ENCODE assay signal across 14 cellular contexts in genomic region chr20:9112541-9113515, GRCh38. TPM values are rescaled to one million over a fixed set of nuclear protein-coding genes. Genes with fewer than 3 reads are reported as not detected.
DNase-seq lines count a peak whose midpoint lies in the region; ATAC-seq and TF ChIP-seq lines count a peak whose summit lies in the region.
"Had no signal": no experiment of that assay in that cellular context is flagged by ENCODE, and none has a peak within 500 bp of the region (broad histone marks: within the 10 kb centered on the region; RNA-seq: fewer than 3 reads in every experiment).

No MANE protein-coding gene starts in this region.

- WGBS in SK-N-SH (ENCODE audit: low lambda C conversion rate): 72% methylated on average over 6 of the region's 6 CpGs

- no peaks in the 10 kb centered on the region for H3K9me2 ChIP-seq in SK-N-SH

- H3K27ac Mint-ChIP-seq in progenitor cell of endocrine pancreas (no peak overlapping the region), Calu3 (ENCODE audit: unreplicated experiment) (no peak overlapping the region)
- H3K27ac Mint-ChIP-seq: activated CD8-positive, alpha-beta T cell treated with anti-CD3 and anti-CD28 coated beads, Interleukin-2, amount 10 ng/mL, durations not matched to agents 7 days and 5 days; activated naive CD8-positive, alpha-beta T cell treated with anti-CD3 and anti-CD28 coated beads, Interleukin-2, amount 10 ng/mL, durations not matched to agents 7 days and 5 days; CD4-positive, alpha-beta memory T cell had no signal

- in situ Hi-C loops in GM13976 (cut with MboI; ENCODE audit: low sequenced_read_pairs, unreplicated experiment): no loop called here

- H3K4me3 Mint-ChIP-seq in progenitor cell of endocrine pancreas (ENCODE audit: low read depth): no peak overlapping the region
- no peak overlapping the region for H3K4me3 Mint-ChIP-seq in Calu3 (ENCODE audit: low read depth, unreplicated experiment)
- H3K4me3 Mint-ChIP-seq: activated CD8-positive, alpha-beta T cell treated with anti-CD3 and anti-CD28 coated beads, Interleukin-2, amount 10 ng/mL, durations not matched to agents 7 days and 5 days; activated naive CD8-positive, alpha-beta T cell treated with anti-CD3 and anti-CD28 coated beads, Interleukin-2, amount 10 ng/mL, durations not matched to agents 7 days and 5 days; CD4-positive, alpha-beta memory T cell had no signal

- no peak overlapping the region for H2AFZ ChIP-seq in SK-N-SH (ENCODE audit: low read depth)

- no peaks in the 10 kb centered on the region for H3K36me3 ChIP-seq in SK-N-SH (replicated peaks in 1 of 2; ENCODE audit: control insufficient read depth in 1 of 2, insufficient read depth in 2 of 2, low read length in 1 of 2)

- no peak overlapping the region for H3K9ac ChIP-seq in SK-N-SH

- peak overlapping the region in 1 of 2 experiments; percentile 28; a peak in 1 of 4 replicates for H3K27ac ChIP-seq in SK-N-SH (ENCODE audit: low read depth in 2 of 2, low read length in 1 of 2)

- no peak overlapping the region for H3K4me2 ChIP-seq in SK-N-SH

- POLR2A ChIA-PET in SK-N-SH (lab: Yijun Ruan, JAX): no interaction called here

- H3K27me3 Mint-ChIP-seq in progenitor cell of endocrine pancreas (no peaks in the 10 kb centered on the region), Calu3 (ENCODE audit: unreplicated experiment) (no peaks in the 10 kb centered on the region)
- H3K27me3 Mint-ChIP-seq: activated naive CD8-positive, alpha-beta T cell treated with anti-CD3 and anti-CD28 coated beads, Interleukin-2, amount 10 ng/mL, durations not matched to agents 7 days and 5 days; CD4-positive, alpha-beta memory T cell had no signal

- no peaks in the 10 kb centered on the region for H3K79me2 ChIP-seq in SK-N-SH (ENCODE audit: insufficient read depth)

- DNase-seq in EL (peak; percentile 78), SK-N-SH (no peak), fibroblast of pulmonary artery (ENCODE audit: low read depth) (peak; percentile 86), omental fat pad (ENCODE audit: low spot score) (no peak), progenitor cell of endocrine pancreas (ENCODE audit: low spot score, unreplicated experiment) (no peak), Calu3 (no peak), GM13976 (ENCODE audit: low spot score) (no peak)
- no peak for DNase-seq in activated naive CD4-positive, alpha-beta T cell treated with Interleukin-2 at 50 U/mL for 16 hours
- DNase-seq: activated CD8-positive, alpha-beta T cell treated with anti-CD3 and anti-CD28 coated beads, Interleukin-2, amount 10 ng/mL, durations not matched to agents 7 days and 5 days; activated naive CD8-positive, alpha-beta T cell treated with anti-CD3 and anti-CD28 coated beads, Interleukin-2, amount 10 ng/mL, durations not matched to agents 7 days and 5 days; CD4-positive, alpha-beta memory T cell; NCI-H510A; nucleus accumbens; stimulated activated CD4-positive, alpha-beta T cell treated with anti-CD3 and anti-CD28 coated beads, Interleukin-4, amount 100 ng/mL, for 1 hour had no signal

- no peaks in the 10 kb centered on the region for H3K36me3 Mint-ChIP-seq in progenitor cell of endocrine pancreas (ENCODE audit: insufficient read depth)
- H3K36me3 Mint-ChIP-seq in Calu3 (ENCODE audit: insufficient read depth, unreplicated experiment): no peaks in the 10 kb centered on the region
- H3K36me3 Mint-ChIP-seq: activated naive CD8-positive, alpha-beta T cell treated with anti-CD3 and anti-CD28 coated beads, Interleukin-2, amount 10 ng/mL, durations not matched to agents 7 days and 5 days; CD4-positive, alpha-beta memory T cell had no signal

- H3K9me3 ChIP-seq in SK-N-SH: no peaks in the 10 kb centered on the region

- no peaks in the 10 kb centered on the region for H3K4me1 Mint-ChIP-seq in progenitor cell of endocrine pancreas (ENCODE audit: low read depth)
- no peaks in the 10 kb centered on the region for H3K4me1 Mint-ChIP-seq in Calu3 (ENCODE audit: low read depth, unreplicated experiment)
- H3K4me1 Mint-ChIP-seq: activated naive CD8-positive, alpha-beta T cell treated with anti-CD3 and anti-CD28 coated beads, Interleukin-2, amount 10 ng/mL, durations not matched to agents 7 days and 5 days; CD4-positive, alpha-beta memory T cell had no signal

- intact Hi-C loops in Calu3 (cut with micrococcal nuclease; ENCODE audit: unreplicated experiment): no loop called here

- H3F3A ChIP-seq in SK-N-SH (replicated peaks; ENCODE audit: insufficient read depth): peaks cover 5% of the 10 kb centered on the region

- TF ChIP-seq RAD21 in SK-N-SH (IDR thresholded peaks at IDR 0.05; ENCODE audit: low read length): no peak

- TF ChIP-seq CTCF in SK-N-SH (IDR thresholded peaks at IDR 0.05) (no peak), fibroblast of pulmonary artery (IDR thresholded peaks at IDR 0.05; ENCODE audit: low read length, missing control alignments) (no peak), omental fat pad (IDR thresholded peaks at IDR 0.05) (no peak), progenitor cell of endocrine pancreas (IDR thresholded peaks at IDR 0.05; ENCODE audit: unreplicated experiment) (no peak), Calu3 (IDR thresholded peaks at IDR 0.05; ENCODE audit: unreplicated experiment) (no peak), GM13976 (IDR thresholded peaks at IDR 0.05; ENCODE audit: borderline replicate concordance, control extremely low read depth, extremely low read depth, insufficient read depth, missing control alignments) (no peak)

- H3K4me3 ChIP-seq in SK-N-SH (ENCODE audit: low read depth in 2 of 2, low read length in 1 of 2) (no peak overlapping the region), fibroblast of pulmonary artery (replicated peaks; ENCODE audit: low read depth, low read length) (no peak overlapping the region)

- H3K4me1 ChIP-seq in SK-N-SH (ENCODE audit: control insufficient read depth in 1 of 2, insufficient read depth in 2 of 2, low read depth in 1 of 2, low read length in 1 of 2): peaks cover 7 to 9% of the 10 kb centered on the region in 2 experiments

- no peaks in the 10 kb centered on the region for H4K20me1 ChIP-seq in SK-N-SH (ENCODE audit: insufficient read depth)

- no peak for TF ChIP-seq EP300 in SK-N-SH (IDR thresholded peaks at IDR 0.05; ENCODE audit: borderline replicate concordance in 1 of 2, low read depth in 1 of 2, low read length in 1 of 2)

- no peaks in the 10 kb centered on the region for H3K9me3 Mint-ChIP-seq in progenitor cell of endocrine pancreas (ENCODE audit: low read depth)
- no peaks in the 10 kb centered on the region for H3K9me3 Mint-ChIP-seq in Calu3 (ENCODE audit: low read depth, unreplicated experiment)
- H3K9me3 Mint-ChIP-seq: activated naive CD8-positive, alpha-beta T cell treated with anti-CD3 and anti-CD28 coated beads, Interleukin-2, amount 10 ng/mL, durations not matched to agents 7 days and 5 days had no signal

- no TSS peak for BruUV-seq in Calu3 (replicated peaks; lab: Mats Ljungman, UMichigan)

- no peaks in the 10 kb centered on the region for H3K27me3 ChIP-seq in SK-N-SH (ENCODE audit: insufficient read depth)

- ATAC-seq in omental fat pad (ENCODE audit: low FRiP score): peak; percentile 73
- ATAC-seq: activated CD8-positive, alpha-beta T cell treated with anti-CD3 and anti-CD28 coated beads, Interleukin-2, amount 10 ng/mL, durations not matched to agents 7 days and 5 days had no signal

- CTCF ChIA-PET in SK-N-SH (lab: Yijun Ruan, JAX): interaction anchor here (1.1 kb wide), 1 partner anchor 17 kb away, joined by 4 read pairs; no protein-coding TSS in a partner anchor
- CTCF ChIA-PET in Calu3 (lab: Charles Lee): interaction anchor here (0.6 kb wide), 2 partner anchors 253 to 353 kb away, joined by 3 read pairs; no protein-coding TSS in a partner anchor

TF ChIP-seq in SK-N-SH, 30 proteins besides CTCF, POLR2A, EP300 and RAD21:
- TF ChIP-seq SMC3 (IDR thresholded peaks at IDR 0.05; ENCODE audit: low read depth, low read length) (no peak), NFIC (IDR thresholded peaks at IDR 0.05; ENCODE audit: borderline replicate concordance) (peak; percentile 31; the same call in 1 of the 2 replicates), TCF12 (IDR thresholded peaks at IDR 0.05) (0 out of 2 replicates have a peak, but pooled peaks have one; percentile 8)

RNA-seq across cellular contexts. Expression of gene PLCB4, which starts 43.9 kb away (rescaled TPM):
- polyA plus RNA-seq in SK-N-SH (2012; rRNA removed): 5.5 and 7.0 TPM in 2 replicates
- 5.2 and 5.8 TPM in 2 replicates for polyA plus RNA-seq in SK-N-SH (2012; cell fraction: cytosol; rRNA removed)
- 5.9 and 13.7 TPM in 2 replicates for polyA plus RNA-seq in SK-N-SH (2012; cell fraction: nucleus; rRNA removed)
- total RNA-seq in omental fat pad: 10 to 100 TPM in 2 of 4 donors, 1 to 10 TPM in 2; 6.6 to 18.4 (median 11.4) TPM
- 13.1 and 17.2 TPM in 2 replicates for total RNA-seq in progenitor cell of endocrine pancreas
- 9.9 and 12.9 TPM in 2 replicates for total RNA-seq in Calu3 (2022)
- total RNA-seq: activated CD8-positive, alpha-beta T cell treated with anti-CD3 and anti-CD28 coated beads, Interleukin-2, amount 10 ng/mL, durations not matched to agents 7 days and 5 days; activated naive CD8-positive, alpha-beta T cell treated with anti-CD3 and anti-CD28 coated beads, Interleukin-2, amount 10 ng/mL, durations not matched to agents 7 days and 5 days; CD4-positive, alpha-beta memory T cell had no signal
- polyA plus RNA-seq: CD4-positive, alpha-beta memory T cell had no signal

Comparison
In these comparisons a context has a peak if more than half of its experiments do, and no peak if none do; other contexts are left out.
1. DNase-seq: peak in EL (single experiment) and fibroblast of pulmonary artery (single experiment); none in SK-N-SH (single experiment), omental fat pad (single experiment), progenitor cell of endocrine pancreas (single experiment), Calu3 (single experiment), GM13976 (single experiment) and activated naive CD4-positive, alpha-beta T cell treated with Interleukin-2 at 50 U/mL for 16 hours (single experiment).